Comparison of ENCODE assay signal across 9 cellular contexts in the genomic region with DNA sequence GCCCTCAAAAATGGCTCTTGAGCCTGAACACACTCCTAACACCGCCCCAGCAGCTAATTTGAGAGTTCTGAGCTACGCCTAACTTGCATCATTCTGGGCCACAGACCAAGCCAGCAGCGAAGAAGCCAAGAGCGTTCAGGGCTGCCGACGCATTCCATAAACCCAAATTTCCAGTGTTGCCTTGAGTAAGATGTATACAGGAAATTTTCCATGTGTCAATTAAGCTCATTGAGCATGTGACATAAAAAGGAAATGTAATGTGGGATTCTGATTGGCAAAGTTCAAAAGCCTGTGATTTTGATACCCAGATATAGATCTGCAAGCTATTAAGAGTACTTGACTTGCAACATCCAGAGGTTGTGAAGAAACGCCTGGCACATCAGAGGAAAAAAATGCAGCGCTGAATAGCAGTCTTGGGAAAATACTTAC.
DNase-seq lines count a peak whose midpoint lies in the region; ATAC-seq and TF ChIP-seq lines count a peak whose summit lies in the region.
"Had no signal": no experiment of that assay in that cellular context is flagged by ENCODE, and none has a peak within 500 bp of the region (broad histone marks: within the 10 kb centered on the region; RNA-seq: fewer than 3 reads in every experiment).

No MANE protein-coding gene starts in this region.

- whole genome bisulfite sequencing in body of pancreas, 2 donors: 79 to 80% methylated on average over 5 to 8 of the region's 8 CpGs

- peaks cover 22% of the 10 kb centered on the region for H3K4me1 ChIP-seq in body of pancreas

- H3K4me3 ChIP-seq in body of pancreas: no peak overlapping the region

- H3K36me3 ChIP-seq in body of pancreas (replicated peaks in 1 of 2; ENCODE audit: insufficient read depth in 1 of 2, low read depth in 2 of 2): no peaks in the 10 kb centered on the region

- ATAC-seq in body of pancreas (peak; percentile 24), left ventricle myocardium superior (peak; percentile 86), GM18870 (IDR thresholded peaks at IDR 0.05; ENCODE audit: unreplicated experiment) (no peak), HG03520 (IDR thresholded peaks at IDR 0.05; ENCODE audit: unreplicated experiment) (no peak), GM18511 (IDR thresholded peaks at IDR 0.05; ENCODE audit: unreplicated experiment) (no peak)

- no peak overlapping the region for H3K27ac ChIP-seq in body of pancreas

- no peaks in the 10 kb centered on the region for H3K27me3 ChIP-seq in body of pancreas

- intact Hi-C loops in body of pancreas (cut with DNase I) (no loop called here), left ventricle myocardium superior (cut with micrococcal nuclease) (no loop called here)

- no peaks in the 10 kb centered on the region for H3K9me3 ChIP-seq in body of pancreas

- peak; percentile 93 for DNase-seq in AG09319 (ENCODE audit: extremely low read depth, low read depth)
- DNase-seq in body of pancreas: peak in 3 of 4 donors; percentile 16 to 31 (median 20)
- DNase-seq in left ventricle myocardium superior: peak; percentile 62
- DNase-seq in renal cortical epithelial cell (ENCODE audit: low read depth): peak; percentile 25
- no peak for DNase-seq in anterior cingulate cortex (lab: John Stamatoyannopoulos, UW)
- DNase-seq: NCI-H2171 treated with DMSO at 0.1 percent for 48 hours had no signal

- no peak for TF ChIP-seq CTCF in AG09319 (IDR thresholded peaks at IDR 0.05; ENCODE audit: low read depth, low read length)
- TF ChIP-seq CTCF in body of pancreas (IDR thresholded peaks at IDR 0.05): no peak

- TF ChIP-seq POLR2A in body of pancreas (IDR thresholded peaks at IDR 0.05): no peak

Comparison
In these comparisons a context has a peak if more than half of its experiments do, and no peak if none do; other contexts are left out.
1. DNase-seq: peak in AG09319 (single experiment), body of pancreas (3 of 4), left ventricle myocardium superior (single experiment) and renal cortical epithelial cell (single experiment); none in anterior cingulate cortex (0 of 58).
2. ATAC-seq: peak in body of pancreas (single experiment) and left ventricle myocardium superior (single experiment); none in GM18870 (single experiment), HG03520 (single experiment) and GM18511 (single experiment).